8 cellular contexts compared by ENCODE assay signal in genomic region chr1:154220071-154220969, GRCh38. TPM values are rescaled to one million over a fixed set of nuclear protein-coding genes. Genes with fewer than 3 reads are reported as not detected.
A peak's percentile ranks its signal among the peaks of the same experiment; 100 is the strongest.
DNase-seq lines count a peak whose midpoint lies in the region; ATAC-seq, FAIRE-seq and TF ChIP-seq lines count a peak whose summit lies in the region.

UBAP2L (plus strand) TSS chr1:154220955; CDS start chr1:154225124, 4,169 bp downstream.

- TF ChIP-seq CTCF in chondrocyte (IDR thresholded peaks at IDR 0.05) (no peak), kidney (IDR thresholded peaks at IDR 0.05; ENCODE audit: borderline replicate concordance, extremely low read depth, insufficient read depth) (no peak)

- peak within 1 kb of the TSS; percentile 97 for H3K4me3 Mint-ChIP-seq in chondrocyte (ENCODE audit: unreplicated experiment)

- peak within 1 kb of the TSS; percentile 92 to 100 for H3K9ac ChIP-seq in kidney (ENCODE audit: low read length in 2 of 2)

- peaks cover 8 to 23% of the 10 kb centered on the region in 2 donors for H3K36me3 ChIP-seq in kidney (ENCODE audit: control insufficient read depth in 1 of 2, insufficient read depth in 2 of 2, low read length in 2 of 2)

- peaks cover 12 to 30% of the 10 kb centered on the region in 2 donors for H3K4me1 ChIP-seq in kidney (ENCODE audit: control insufficient read depth in 1 of 2, insufficient read depth in 1 of 2, low read depth in 1 of 2, low read length in 2 of 2)

- peak within 1 kb of the TSS; percentile 100 for H3K27ac Mint-ChIP-seq in chondrocyte (ENCODE audit: unreplicated experiment)

- H3K36me3 Mint-ChIP-seq in chondrocyte (ENCODE audit: low read depth): peaks cover 11% of the 10 kb centered on the region

- TF ChIP-seq POLR2A in GM19193 (IDR thresholded peaks at IDR 0.05; ENCODE audit: extremely low read depth, insufficient read depth, insufficient read length): peak; percentile 84

- peak; percentile 96 to 97 for DNase-seq in AML-193 (lab: John Stamatoyannopoulos, UW)
- peak; percentile 94 for DNase-seq in NCI-H510A treated with DMSO at 0.1 percent for 48 hours (lab: John Stamatoyannopoulos, UW)
- DNase-seq in activated CD4-positive, alpha-beta T cell treated with anti-CD3 and anti-CD28 coated beads for 24 hours (ENCODE audit: low read depth in 2 of 2): peak; percentile 95 to 97
- peak; percentile 100 for DNase-seq in chondrocyte (ENCODE audit: low spot score)
- peak; percentile 100 for DNase-seq in kidney
- DNase-seq in stimulated activated CD4-positive, alpha-beta T cell treated with anti-CD3 and anti-CD28 coated beads, Interleukin-15, amount 100 ng/mL, for 24 hours: peak; percentile 99

- FAIRE-seq in kidney (lab: Jason Lieb, UNC): peak; percentile 88

- no peaks in the 10 kb centered on the region for H3K9me3 ChIP-seq in kidney (ENCODE audit: control insufficient read depth in 1 of 2, low read length in 2 of 2)

- ATAC-seq in HG03439 (IDR thresholded peaks at IDR 0.05; ENCODE audit: unreplicated experiment): peak; percentile 88

- H3K4me3 ChIP-seq in kidney (ENCODE audit: low read length in 2 of 2): peak within 1 kb of the TSS; percentile 90 to 94

- intact Hi-C loops in kidney (cut with DNase I): no loop called here

- no peaks in the 10 kb centered on the region for H3K9me3 Mint-ChIP-seq in chondrocyte (ENCODE audit: low read depth)

- H3K4me1 Mint-ChIP-seq in chondrocyte (ENCODE audit: low read depth): peaks cover 60% of the 10 kb centered on the region

- peak within 1 kb of the TSS; percentile 99 for H3K27ac ChIP-seq in kidney (ENCODE audit: low read depth in 2 of 2, low read length in 2 of 2)

- H3K27me3 Mint-ChIP-seq in chondrocyte (ENCODE audit: low read depth): no peaks in the 10 kb centered on the region

RNA-seq across cellular contexts. Expression of gene UBAP2L, which starts in this region (rescaled TPM):
- total RNA-seq in chondrocyte (182 to 202 TPM (median 186 TPM) in 3 replicates), kidney (131 TPM)
- 46.2 TPM for polyA plus RNA-seq in kidney (ENCODE audit: insufficient read depth, low read depth, low replicate concordance)

Comparison
In these comparisons a context has a peak if more than half of its experiments do, and no peak if none do; other contexts are left out.
1. Peak in every context shown above with its lines: DNase-seq, ATAC-seq, H3K4me3 ChIP-seq and H3K27ac ChIP-seq.